9 cellular contexts compared by ENCODE assay signal in the genomic region with DNA sequence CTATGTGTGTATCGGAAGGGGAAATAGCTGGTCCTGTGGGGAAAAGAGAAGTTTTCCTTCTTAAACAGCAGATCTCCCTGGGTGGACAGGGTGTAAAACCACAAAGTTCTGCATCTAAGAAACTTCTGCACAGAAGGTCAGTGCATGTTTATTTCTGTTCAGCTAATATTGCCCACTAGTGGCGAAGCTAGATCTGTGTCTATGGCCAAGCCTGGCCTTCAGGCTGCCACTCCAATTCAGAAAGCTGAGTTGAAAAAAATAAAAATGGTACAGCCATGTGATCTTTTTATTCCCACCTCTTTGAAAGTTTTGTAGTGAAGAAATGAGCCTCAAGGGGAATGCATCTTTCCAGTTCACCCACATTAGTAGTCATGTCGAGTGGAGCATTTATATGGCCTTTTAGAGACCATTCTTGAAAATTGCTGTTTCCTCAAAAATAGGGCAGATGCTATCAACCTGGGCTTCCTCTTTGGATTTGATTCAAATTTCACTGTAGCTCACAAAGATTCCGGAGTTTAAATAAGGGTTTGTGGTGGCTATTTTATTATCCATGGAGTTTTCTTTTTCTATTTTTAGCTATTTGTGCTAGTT.
A peak's percentile ranks its signal among the peaks of the same experiment; 100 is the strongest.
DNase-seq lines count a peak whose midpoint lies in the region; ATAC-seq and TF ChIP-seq lines count a peak whose summit lies in the region.
"Had no signal": no experiment of that assay in that cellular context is flagged by ENCODE, and none has a peak within 500 bp of the region (broad histone marks: within the 10 kb centered on the region; RNA-seq: fewer than 3 reads in every experiment).

No MANE protein-coding gene starts in this region.

- peaks cover 4% of the 10 kb centered on the region for H3K9me3 ChIP-seq in left ventricle myocardium inferior (replicated peaks)

- in situ Hi-C loops in SK-MEL-5 (cut with HindIII; ENCODE audit: low pct_unique_long_range_greater_than_20kb, low sequenced_read_pairs) = no loop called here

- no peaks in the 10 kb centered on the region for H3K36me3 ChIP-seq in left ventricle myocardium inferior

- ATAC-seq in HG02885 (IDR thresholded peaks at IDR 0.05; ENCODE audit: poor library complexity, unreplicated experiment) (peak; percentile 64), GM19324 (IDR thresholded peaks at IDR 0.05; ENCODE audit: low FRiP score, unreplicated experiment) (no peak)

- intact Hi-C loops in left ventricle myocardium inferior (cut with micrococcal nuclease) = no loop called here

- H3K27ac ChIP-seq in left ventricle myocardium inferior (replicated peaks) = no peak overlapping the region

- peaks cover 7% of the 10 kb centered on the region for H3K4me1 ChIP-seq in left ventricle myocardium inferior

- H3K27me3 ChIP-seq in left ventricle myocardium inferior (ENCODE audit: low read depth) = no peaks in the 10 kb centered on the region

- H3K4me3 ChIP-seq in GM12865 (ENCODE audit: low read depth, low read length) = no peak overlapping the region
- H3K4me3 ChIP-seq in left ventricle myocardium inferior = no peak overlapping the region

- TF ChIP-seq CTCF in GM12865 (IDR thresholded peaks at IDR 0.05; ENCODE audit: insufficient read depth, low read depth, low read length, missing control alignments) = peak; percentile 37
- TF ChIP-seq CTCF in left ventricle myocardium inferior (IDR thresholded peaks at IDR 0.05; ENCODE audit: borderline replicate concordance) = peak; percentile 55

- DNase-seq in GM12865 (ENCODE audit: low read depth) (peak; percentile 10), SK-MEL-5 (ENCODE audit: low read depth, low spot score) (peak; percentile 66), left ventricle myocardium inferior (no peak), NCI-H526 treated with DMSO at 0.1 percent for 48 hours (lab: John Stamatoyannopoulos, UW) (no peak), ecto neural progenitor cell (ENCODE audit: low spot score) (no peak)
- DNase-seq in activated CD4-positive, alpha-beta T cell treated with anti-CD3 and anti-CD28 coated beads for 4 hours = no peak
- DNase-seq: right cardiac atrium had no signal

Comparison
In these comparisons a context has a peak if more than half of its experiments do, and no peak if none do; other contexts are left out.
1. DNase-seq: peak in GM12865 (single experiment) and SK-MEL-5 (single experiment); none in left ventricle myocardium inferior (single experiment), NCI-H526 treated with DMSO at 0.1 percent for 48 hours (single experiment), activated CD4-positive, alpha-beta T cell treated with anti-CD3 and anti-CD28 coated beads for 4 hours (0 of 2) and ecto neural progenitor cell (single experiment).